ENCODE assay signal across 1 cellular context in genomic region chr4:80184053-80184790, GRCh38.
TF ChIP-seq lines count a peak whose summit lies in the region.

No MANE protein-coding gene starts in this region.

TF ChIP-seq in HEK293, 187 proteins besides CTCF, POLR2A, EP300 and RAD21 (continued from another document):
- TF ChIP-seq ZNF513 (tag by site-specific recombination; IDR thresholded peaks at IDR 0.05) (peak; percentile 47; the same call in 1 of the 2 replicates), ZNF747 (tag by site-specific recombination; IDR thresholded peaks at IDR 0.05) (no peak), ZBTB17 (tag by site-specific recombination; IDR thresholded peaks at IDR 0.05) (peak; percentile 79), GLI4 (tag by site-specific recombination; IDR thresholded peaks at IDR 0.05) (0 out of 2 replicates have a peak, but pooled peaks have one; percentile 74), ZNF350 (tag by site-specific recombination; IDR thresholded peaks at IDR 0.05) (no peak), ZNF76 (tag by site-specific recombination; IDR thresholded peaks at IDR 0.05; ENCODE audit: borderline replicate concordance, low read depth) (peak; percentile 16; the same call in 1 of the 2 replicates), ZNF777 (tag by site-specific recombination; IDR thresholded peaks at IDR 0.05; ENCODE audit: borderline replicate concordance) (no peak; the same call in 1 of the 2 replicates)
